Comparison of ENCODE assay signal across 1 cellular context in genomic region chr15:89197503-89197971, GRCh38.
TF ChIP-seq lines count a peak whose summit lies in the region.

No MANE protein-coding gene starts in this region.

TF ChIP-seq in HepG2, 621 proteins besides CTCF, POLR2A, EP300 and RAD21 (continued from another document):
- TF ChIP-seq, protein P1, sequence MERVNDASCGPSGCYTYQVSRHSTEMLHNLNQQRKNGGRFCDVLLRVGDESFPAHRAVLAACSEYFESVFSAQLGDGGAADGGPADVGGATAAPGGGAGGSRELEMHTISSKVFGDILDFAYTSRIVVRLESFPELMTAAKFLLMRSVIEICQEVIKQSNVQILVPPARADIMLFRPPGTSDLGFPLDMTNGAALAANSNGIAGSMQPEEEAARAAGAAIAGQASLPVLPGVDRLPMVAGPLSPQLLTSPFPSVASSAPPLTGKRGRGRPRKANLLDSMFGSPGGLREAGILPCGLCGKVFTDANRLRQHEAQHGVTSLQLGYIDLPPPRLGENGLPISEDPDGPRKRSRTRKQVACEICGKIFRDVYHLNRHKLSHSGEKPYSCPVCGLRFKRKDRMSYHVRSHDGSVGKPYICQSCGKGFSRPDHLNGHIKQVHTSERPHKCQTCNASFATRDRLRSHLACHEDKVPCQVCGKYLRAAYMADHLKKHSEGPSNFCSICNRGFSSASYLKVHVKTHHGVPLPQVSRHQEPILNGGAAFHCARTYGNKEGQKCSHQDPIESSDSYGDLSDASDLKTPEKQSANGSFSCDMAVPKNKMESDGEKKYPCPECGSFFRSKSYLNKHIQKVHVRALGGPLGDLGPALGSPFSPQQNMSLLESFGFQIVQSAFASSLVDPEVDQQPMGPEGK (CRISPR knock-in tag; IDR thresholded peaks at IDR 0.05) = peak; percentile 96
- TF ChIP-seq SOX5 (CRISPR knock-in tag; IDR thresholded peaks at IDR 0.05; ENCODE audit: borderline replicate concordance) = peak; percentile 61; the same call in 1 of the 2 replicates
- peak; percentile 73; the same call in 1 of the 2 replicates for TF ChIP-seq HNRNPL (IDR thresholded peaks at IDR 0.05; ENCODE audit: low read depth, low read length)
- TF ChIP-seq ZNF816 (CRISPR knock-in tag; IDR thresholded peaks at IDR 0.05; ENCODE audit: borderline replicate concordance) = no peak
- TF ChIP-seq HNF4A (CRISPR knock-in tag; IDR thresholded peaks at IDR 0.05) = peak; percentile 32; the same call in 1 of the 2 replicates
- TF ChIP-seq LCORL (IDR thresholded peaks at IDR 0.05) = no peak
- TF ChIP-seq LCORL (CRISPR knock-in tag; IDR thresholded peaks at IDR 0.05) = 0 out of 2 replicates have a peak, but pooled peaks have one; percentile 36
- no peak for TF ChIP-seq NFYB (CRISPR knock-in tag; IDR thresholded peaks at IDR 0.05)
- TF ChIP-seq SMYD3 (CRISPR knock-in tag; IDR thresholded peaks at IDR 0.05) = no peak
- no peak for TF ChIP-seq ZNF230 (CRISPR knock-in tag; IDR thresholded peaks at IDR 0.05)
- no peak for TF ChIP-seq NRL (CRISPR knock-in tag; IDR thresholded peaks at IDR 0.05; ENCODE audit: borderline replicate concordance)
- TF ChIP-seq KAT8 (CRISPR knock-in tag; IDR thresholded peaks at IDR 0.05) = 0 out of 2 replicates have a peak, but pooled peaks have one; percentile 12
- TF ChIP-seq SRSF1 (optimal IDR thresholded peaks at IDR 0.05; ENCODE audit: low read depth, low read length) = peak; percentile 78
- no peak for TF ChIP-seq ZBTB20 (CRISPR knock-in tag; IDR thresholded peaks at IDR 0.05; ENCODE audit: borderline replicate concordance, low read depth)
- TF ChIP-seq ZNF260 (CRISPR knock-in tag; IDR thresholded peaks at IDR 0.05; ENCODE audit: borderline replicate concordance, low read depth) = no peak
- peak; percentile 26 for TF ChIP-seq TEAD3 (CRISPR knock-in tag; optimal IDR thresholded peaks at IDR 0.05; ENCODE audit: borderline replicate concordance)
- no peak for TF ChIP-seq SOX13 (IDR thresholded peaks at IDR 0.05)
- peak in 1 of 2 experiments; percentile 61; a peak in 1 of 4 replicates for TF ChIP-seq SOX13 (CRISPR knock-in tag; conservative IDR thresholded peaks at IDR 0.05 in 1 of 2, IDR thresholded peaks at IDR 0.05 in 1 of 2)
- no peak for TF ChIP-seq SRSF9 (IDR thresholded peaks at IDR 0.05; ENCODE audit: borderline replicate concordance, insufficient read depth, low read depth, low read length, poor library complexity, severe bottlenecking)
- no peak for TF ChIP-seq RFX5 (IDR thresholded peaks at IDR 0.05; ENCODE audit: low read depth, low read length)
- TF ChIP-seq XRCC5 (optimal IDR thresholded peaks at IDR 0.05; ENCODE audit: low read length) = peak; percentile 67
- 0 out of 2 replicates have a peak, but pooled peaks have one; percentile 40 for TF ChIP-seq ZBTB34 (CRISPR knock-in tag; IDR thresholded peaks at IDR 0.05)
- TF ChIP-seq, protein P2, sequence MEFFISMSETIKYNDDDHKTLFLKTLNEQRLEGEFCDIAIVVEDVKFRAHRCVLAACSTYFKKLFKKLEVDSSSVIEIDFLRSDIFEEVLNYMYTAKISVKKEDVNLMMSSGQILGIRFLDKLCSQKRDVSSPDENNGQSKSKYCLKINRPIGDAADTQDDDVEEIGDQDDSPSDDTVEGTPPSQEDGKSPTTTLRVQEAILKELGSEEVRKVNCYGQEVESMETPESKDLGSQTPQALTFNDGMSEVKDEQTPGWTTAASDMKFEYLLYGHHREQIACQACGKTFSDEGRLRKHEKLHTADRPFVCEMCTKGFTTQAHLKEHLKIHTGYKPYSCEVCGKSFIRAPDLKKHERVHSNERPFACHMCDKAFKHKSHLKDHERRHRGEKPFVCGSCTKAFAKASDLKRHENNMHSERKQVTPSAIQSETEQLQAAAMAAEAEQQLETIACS (CRISPR knock-in tag; IDR thresholded peaks at IDR 0.05) = no peak
- peak; percentile 47; the same call in 1 of the 2 replicates for TF ChIP-seq TFAP4 (IDR thresholded peaks at IDR 0.05; ENCODE audit: borderline replicate concordance, low read depth)
- TF ChIP-seq, protein P3, sequence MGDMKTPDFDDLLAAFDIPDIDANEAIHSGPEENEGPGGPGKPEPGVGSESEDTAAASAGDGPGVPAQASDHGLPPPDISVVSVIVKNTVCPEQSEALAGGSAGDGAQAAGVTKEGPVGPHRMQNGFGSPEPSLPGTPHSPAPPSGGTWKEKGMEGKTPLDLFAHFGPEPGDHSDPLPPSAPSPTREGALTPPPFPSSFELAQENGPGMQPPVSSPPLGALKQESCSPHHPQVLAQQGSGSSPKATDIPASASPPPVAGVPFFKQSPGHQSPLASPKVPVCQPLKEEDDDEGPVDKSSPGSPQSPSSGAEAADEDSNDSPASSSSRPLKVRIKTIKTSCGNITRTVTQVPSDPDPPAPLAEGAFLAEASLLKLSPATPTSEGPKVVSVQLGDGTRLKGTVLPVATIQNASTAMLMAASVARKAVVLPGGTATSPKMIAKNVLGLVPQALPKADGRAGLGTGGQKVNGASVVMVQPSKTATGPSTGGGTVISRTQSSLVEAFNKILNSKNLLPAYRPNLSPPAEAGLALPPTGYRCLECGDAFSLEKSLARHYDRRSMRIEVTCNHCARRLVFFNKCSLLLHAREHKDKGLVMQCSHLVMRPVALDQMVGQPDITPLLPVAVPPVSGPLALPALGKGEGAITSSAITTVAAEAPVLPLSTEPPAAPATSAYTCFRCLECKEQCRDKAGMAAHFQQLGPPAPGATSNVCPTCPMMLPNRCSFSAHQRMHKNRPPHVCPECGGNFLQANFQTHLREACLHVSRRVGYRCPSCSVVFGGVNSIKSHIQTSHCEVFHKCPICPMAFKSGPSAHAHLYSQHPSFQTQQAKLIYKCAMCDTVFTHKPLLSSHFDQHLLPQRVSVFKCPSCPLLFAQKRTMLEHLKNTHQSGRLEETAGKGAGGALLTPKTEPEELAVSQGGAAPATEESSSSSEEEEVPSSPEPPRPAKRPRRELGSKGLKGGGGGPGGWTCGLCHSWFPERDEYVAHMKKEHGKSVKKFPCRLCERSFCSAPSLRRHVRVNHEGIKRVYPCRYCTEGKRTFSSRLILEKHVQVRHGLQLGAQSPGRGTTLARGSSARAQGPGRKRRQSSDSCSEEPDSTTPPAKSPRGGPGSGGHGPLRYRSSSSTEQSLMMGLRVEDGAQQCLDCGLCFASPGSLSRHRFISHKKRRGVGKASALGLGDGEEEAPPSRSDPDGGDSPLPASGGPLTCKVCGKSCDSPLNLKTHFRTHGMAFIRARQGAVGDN (CRISPR knock-in tag; IDR thresholded peaks at IDR 0.05) = peak; percentile 52
- TF ChIP-seq ARID5B (CRISPR knock-in tag; IDR thresholded peaks at IDR 0.05) = peak; percentile 19; the same call in 1 of the 2 replicates
- no peak for TF ChIP-seq FOXO4 (CRISPR knock-in tag; conservative IDR thresholded peaks at IDR 0.05)
- TF ChIP-seq ARID2 (CRISPR knock-in tag; IDR thresholded peaks at IDR 0.05; ENCODE audit: borderline replicate concordance) = no peak
- TF ChIP-seq CEBPB (IDR thresholded peaks at IDR 0.05; ENCODE audit: borderline replicate concordance, low read depth, low read length) = peak; percentile 12; the same call in 1 of the 2 replicates
- TF ChIP-seq ZNF281 (CRISPR knock-in tag; IDR thresholded peaks at IDR 0.05; ENCODE audit: borderline replicate concordance) = peak; percentile 86
- no peak for TF ChIP-seq PREB (CRISPR knock-in tag; IDR thresholded peaks at IDR 0.05)
- TF ChIP-seq ZNF772 (CRISPR knock-in tag; IDR thresholded peaks at IDR 0.05) = no peak
- TF ChIP-seq YEATS4 (CRISPR knock-in tag; IDR thresholded peaks at IDR 0.05; ENCODE audit: borderline replicate concordance) = no peak
- TF ChIP-seq ZNF225 (CRISPR knock-in tag; IDR thresholded peaks at IDR 0.05) = no peak
- TF ChIP-seq RXRA (CRISPR knock-in tag; IDR thresholded peaks at IDR 0.05) = 0 out of 2 replicates have a peak, but pooled peaks have one; percentile 19
- peak; percentile 53; the same call in 1 of the 2 replicates for TF ChIP-seq SAP130 (CRISPR knock-in tag; IDR thresholded peaks at IDR 0.05; ENCODE audit: low read depth)
